Comparison of ENCODE assay signal across 1 cellular context in genomic region chr19:5676105-5676671, GRCh38.
TF ChIP-seq lines count a peak whose summit lies in the region.

No MANE protein-coding gene starts in this region.

TF ChIP-seq in H1, 55 proteins besides CTCF, POLR2A, EP300 and RAD21:
- TF ChIP-seq CTBP2 (IDR thresholded peaks at IDR 0.05; ENCODE audit: borderline replicate concordance, insufficient read depth, insufficient read length, low read length): no peak
- no peak for TF ChIP-seq TBP (IDR thresholded peaks at IDR 0.05; ENCODE audit: low read depth, low read length)
- no peak for TF ChIP-seq ASH2L (IDR thresholded peaks at IDR 0.05; ENCODE audit: low read length)
- no peak for TF ChIP-seq CBX8 (IDR thresholded peaks at IDR 0.05; ENCODE audit: borderline replicate concordance, low read depth, low read length)
- TF ChIP-seq, protein P1, sequence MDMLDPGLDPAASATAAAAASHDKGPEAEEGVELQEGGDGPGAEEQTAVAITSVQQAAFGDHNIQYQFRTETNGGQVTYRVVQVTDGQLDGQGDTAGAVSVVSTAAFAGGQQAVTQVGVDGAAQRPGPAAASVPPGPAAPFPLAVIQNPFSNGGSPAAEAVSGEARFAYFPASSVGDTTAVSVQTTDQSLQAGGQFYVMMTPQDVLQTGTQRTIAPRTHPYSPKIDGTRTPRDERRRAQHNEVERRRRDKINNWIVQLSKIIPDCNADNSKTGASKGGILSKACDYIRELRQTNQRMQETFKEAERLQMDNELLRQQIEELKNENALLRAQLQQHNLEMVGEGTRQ (IDR thresholded peaks at IDR 0.05; ENCODE audit: low read length): no peak
